In the genomic region with DNA sequence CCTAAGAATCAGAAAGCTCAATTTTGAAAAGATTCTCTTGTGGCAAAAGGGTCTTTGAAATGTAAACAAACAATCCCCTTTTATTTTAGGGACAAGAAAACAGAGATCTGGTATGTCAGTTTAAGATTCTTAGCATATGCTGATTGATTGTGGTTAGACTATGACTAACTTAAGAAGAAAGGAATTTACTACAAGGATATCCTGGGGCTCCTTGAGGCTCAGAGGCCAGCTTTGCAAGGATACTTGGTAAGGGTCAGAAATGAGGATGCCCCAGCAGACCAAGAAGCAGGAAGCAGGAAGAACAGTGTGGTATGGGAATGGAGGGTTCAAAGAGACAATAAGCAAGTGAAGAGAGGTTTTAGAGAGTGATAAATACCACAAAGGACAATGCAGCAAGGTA, we compare ENCODE assay signal across 1 cellular context.
A peak's percentile ranks its signal among the peaks of the same experiment; 100 is the strongest.
TF ChIP-seq lines count a peak whose summit lies in the region.

No MANE protein-coding gene starts in this region.

TF ChIP-seq in endothelial cell of umbilical vein, 7 proteins besides CTCF, POLR2A, EP300 and RAD21:
- TF ChIP-seq POLR2AphosphoS5 (IDR thresholded peaks at IDR 0.05; ENCODE audit: insufficient read depth, low read depth, low read length) (no peak), FOS (IDR thresholded peaks at IDR 0.05; ENCODE audit: borderline replicate concordance, insufficient read depth, low read length) (peak; percentile 49)
TF ChIP-seq in endothelial cell of umbilical vein: peak in this region for 1.
